8 cellular contexts compared by ENCODE assay signal in genomic region chr2:186256540-186256939, GRCh38.
DNase-seq lines count a peak whose midpoint lies in the region; ATAC-seq and TF ChIP-seq lines count a peak whose summit lies in the region.

No MANE protein-coding gene starts in this region.

- H3K27me3 Mint-ChIP-seq in stimulated activated memory B cell treated with anti-CD40 and anti-IgM and Interleukin-4, amounts not matched to agents 10 μg/mL and 1 μg/mL and 100 μg/mL, for 72 hours, result no peaks in the 10 kb centered on the region

- H3K27ac Mint-ChIP-seq in stimulated activated memory B cell treated with anti-CD40 and anti-IgM and Interleukin-4, amounts not matched to agents 10 μg/mL and 1 μg/mL and 100 μg/mL, for 72 hours, result no peak overlapping the region

- no peak overlapping the region for H3K4me3 Mint-ChIP-seq in stimulated activated memory B cell treated with anti-CD40 and anti-IgM and Interleukin-4, amounts not matched to agents 10 μg/mL and 1 μg/mL and 100 μg/mL, for 72 hours

- TF ChIP-seq CTCF in LNCAP (IDR thresholded peaks at IDR 0.05), result peak; percentile 65

- peak; percentile 78 for ATAC-seq in GM19395 (IDR thresholded peaks at IDR 0.05; ENCODE audit: unreplicated experiment)
- peak; percentile 20 for ATAC-seq in stimulated activated memory B cell treated with anti-CD40 and anti-IgM and Interleukin-4, amounts not matched to agents 10 μg/mL and 1 μg/mL and 100 μg/mL, for 72 hours
- ATAC-seq in GM21825 (IDR thresholded peaks at IDR 0.05; ENCODE audit: unreplicated experiment), result no peak

- H3K4me1 Mint-ChIP-seq in stimulated activated memory B cell treated with anti-CD40 and anti-IgM and Interleukin-4, amounts not matched to agents 10 μg/mL and 1 μg/mL and 100 μg/mL, for 72 hours, result no peaks in the 10 kb centered on the region

- DNase-seq in Ammon's horn (ENCODE audit: low spot score) (peak; percentile 51), SHP77 (lab: John Stamatoyannopoulos, UW) (peak; percentile 9 to 51), foreskin melanocyte (peak; percentile 74), ureter (ENCODE audit: low spot score) (no peak)

- peaks cover 3% of the 10 kb centered on the region for H3K36me3 Mint-ChIP-seq in stimulated activated memory B cell treated with anti-CD40 and anti-IgM and Interleukin-4, amounts not matched to agents 10 μg/mL and 1 μg/mL and 100 μg/mL, for 72 hours

- H3K9me3 Mint-ChIP-seq in stimulated activated memory B cell treated with anti-CD40 and anti-IgM and Interleukin-4, amounts not matched to agents 10 μg/mL and 1 μg/mL and 100 μg/mL, for 72 hours, result peaks cover 1% of the 10 kb centered on the region
